ENCODE assay signal across 17 cellular contexts in the genomic region with DNA sequence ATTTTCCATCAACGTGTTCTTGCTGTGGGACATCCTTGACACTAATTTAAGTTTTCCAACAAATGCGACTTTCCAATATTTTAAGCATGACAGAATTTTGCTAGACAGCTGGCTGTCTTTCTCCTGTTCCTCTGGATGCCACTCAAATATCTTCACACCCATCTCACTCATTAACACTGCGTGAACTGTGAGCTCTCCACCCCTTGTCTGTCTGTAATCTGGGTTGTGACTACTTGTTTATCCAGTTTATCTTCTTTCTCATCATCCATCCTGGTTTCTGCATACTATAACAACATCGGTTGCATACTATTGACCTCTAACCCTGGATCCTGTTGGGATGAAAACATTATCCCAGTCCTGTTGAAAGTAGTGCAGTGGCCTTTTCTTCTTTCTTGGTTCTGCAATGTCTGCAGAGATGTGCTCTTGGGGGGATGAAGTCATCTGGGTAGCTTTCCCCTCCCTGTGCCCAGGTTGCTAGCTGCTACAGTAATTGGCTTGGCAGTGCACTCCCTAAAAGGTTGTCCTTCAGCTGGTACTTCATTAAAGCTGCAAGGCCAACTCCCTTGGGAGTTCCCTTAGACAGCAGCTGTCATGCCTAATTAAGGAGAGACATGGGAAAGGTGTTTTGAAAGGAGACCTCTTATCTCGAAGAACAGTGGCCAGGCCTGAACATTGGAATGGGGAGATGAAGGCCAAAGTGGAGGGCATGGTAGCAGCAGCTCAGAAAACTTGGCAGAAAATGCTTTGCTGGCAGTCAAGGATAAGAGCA. TPM values are rescaled to one million over a fixed set of nuclear protein-coding genes. Genes with fewer than 3 reads are reported as not detected.
DNase-seq lines count a peak whose midpoint lies in the region; ATAC-seq and TF ChIP-seq lines count a peak whose summit lies in the region.
"Had no signal": no experiment of that assay in that cellular context is flagged by ENCODE, and none has a peak within 500 bp of the region (broad histone marks: within the 10 kb centered on the region; RNA-seq: fewer than 3 reads in every experiment).

No MANE protein-coding gene starts in this region.

- H3K4me1 ChIP-seq in foreskin keratinocyte = peaks cover 35% of the 10 kb centered on the region
- H3K4me1 ChIP-seq in Peyer's patch = peaks cover 0 to 16% (median 5%) of the 10 kb centered on the region in 4 donors

- H3K9me3 Mint-ChIP-seq in stimulated activated effector memory CD8-positive, alpha-beta T cell treated with anti-CD3 and anti-CD28 coated beads, Interleukin-12 subunit alpha, Interleukin-12 subunit beta, amount 100 ng/mL, for 72 hours = no peaks in the 10 kb centered on the region
- no peaks in the 10 kb centered on the region for H3K9me3 Mint-ChIP-seq in activated CD8-positive, alpha-beta T cell treated with anti-CD3 and anti-CD28 coated beads for 36 hours

- TF ChIP-seq CTCF in foreskin keratinocyte (conservative IDR thresholded peaks at IDR 0.05) (no peak), Peyer's patch (IDR thresholded peaks at IDR 0.05) (no peak)
- no peak for TF ChIP-seq CTCF in activated CD8-positive, alpha-beta T cell treated with anti-CD3 and anti-CD28 coated beads for 36 hours (IDR thresholded peaks at IDR 0.05)

- peak; percentile 80 for ATAC-seq in foreskin keratinocyte
- ATAC-seq in stimulated activated effector memory CD8-positive, alpha-beta T cell treated with anti-CD3 and anti-CD28 coated beads, Interleukin-12 subunit alpha, Interleukin-12 subunit beta, amount 100 ng/mL, for 72 hours = no peak
- ATAC-seq in activated CD8-positive, alpha-beta T cell treated with anti-CD3 and anti-CD28 coated beads for 36 hours = no peak

- H3K4me3 Mint-ChIP-seq in stimulated activated effector memory CD8-positive, alpha-beta T cell treated with anti-CD3 and anti-CD28 coated beads, Interleukin-12 subunit alpha, Interleukin-12 subunit beta, amount 100 ng/mL, for 72 hours = no peak overlapping the region
- H3K4me3 Mint-ChIP-seq in activated CD8-positive, alpha-beta T cell treated with anti-CD3 and anti-CD28 coated beads for 36 hours = no peak overlapping the region

- peaks cover 27% of the 10 kb centered on the region for H3K36me3 Mint-ChIP-seq in stimulated activated effector memory CD8-positive, alpha-beta T cell treated with anti-CD3 and anti-CD28 coated beads, Interleukin-12 subunit alpha, Interleukin-12 subunit beta, amount 100 ng/mL, for 72 hours
- H3K36me3 Mint-ChIP-seq in activated CD8-positive, alpha-beta T cell treated with anti-CD3 and anti-CD28 coated beads for 36 hours (ENCODE audit: low read depth) = peaks cover 9% of the 10 kb centered on the region

- POLR2A ChIA-PET in activated CD8-positive, alpha-beta T cell treated with anti-CD3 and anti-CD28 coated beads for 36 hours (lab: Charles Lee) = no interaction called here

- H3K36me3 ChIP-seq in Peyer's patch = no peaks in the 10 kb centered on the region
- H3K36me3 ChIP-seq: tibial artery had no signal

- peak overlapping the region; percentile 67 for H3K27ac Mint-ChIP-seq in stimulated activated effector memory CD8-positive, alpha-beta T cell treated with anti-CD3 and anti-CD28 coated beads, Interleukin-12 subunit alpha, Interleukin-12 subunit beta, amount 100 ng/mL, for 72 hours
- no peak overlapping the region for H3K27ac Mint-ChIP-seq in activated CD8-positive, alpha-beta T cell treated with anti-CD3 and anti-CD28 coated beads for 36 hours

- TF ChIP-seq POLR2A in Peyer's patch (IDR thresholded peaks at IDR 0.05) = no peak

- DNase-seq in NCI-H345 (lab: John Stamatoyannopoulos, UW) (peak; percentile 4), NCI-H345 treated with DMSO at 0.1 percent for 48 hours (lab: John Stamatoyannopoulos, UW; ENCODE audit: unreplicated experiment) (no peak), NCI-H69 (lab: John Stamatoyannopoulos, UW) (peak; percentile 80), foreskin keratinocyte (peak in 1 of 2 donors; percentile 61), COR-L47 (lab: John Stamatoyannopoulos, UW) (no peak), Peyer's patch (no peak)
- DNase-seq in stimulated activated effector memory CD8-positive, alpha-beta T cell treated with anti-CD3 and anti-CD28 coated beads, Interleukin-12 subunit alpha, Interleukin-12 subunit beta, amount 100 ng/mL, for 72 hours (ENCODE audit: low spot score in 2 of 2) = no peak
- no peak for DNase-seq in activated CD8-positive, alpha-beta T cell treated with anti-CD3 and anti-CD28 coated beads for 36 hours
- DNase-seq: activated T-cell treated with anti-CD3 and anti-CD28 coated beads for 4 hours; MV-4-11; stimulated activated CD4-positive, alpha-beta T cell treated with anti-CD3 and anti-CD28 coated beads, Interleukin-15, amount 100 ng/mL, for 24 hours; tibial artery had no signal

- no peaks in the 10 kb centered on the region for H3K27me3 Mint-ChIP-seq in activated CD8-positive, alpha-beta T cell treated with anti-CD3 and anti-CD28 coated beads for 36 hours

- CTCF ChIA-PET in activated CD8-positive, alpha-beta T cell treated with anti-CD3 and anti-CD28 coated beads for 36 hours (lab: Charles Lee) = interaction anchor here (1.3 kb wide), 1 partner anchor 73 kb away, joined by 3 read pairs; no protein-coding TSS in a partner anchor

- intact Hi-C loops in activated CD8-positive, alpha-beta T cell treated with anti-CD3 and anti-CD28 coated beads for 36 hours (cut with micrococcal nuclease) = no loop called here

- no peaks in the 10 kb centered on the region for H3K27me3 ChIP-seq in foreskin keratinocyte
- H3K27me3 ChIP-seq in Peyer's patch = no peaks in the 10 kb centered on the region
- H3K27me3 ChIP-seq: tibial artery had no signal

- peaks cover 81% of the 10 kb centered on the region for H3K4me1 Mint-ChIP-seq in stimulated activated effector memory CD8-positive, alpha-beta T cell treated with anti-CD3 and anti-CD28 coated beads, Interleukin-12 subunit alpha, Interleukin-12 subunit beta, amount 100 ng/mL, for 72 hours
- peaks cover 47% of the 10 kb centered on the region for H3K4me1 Mint-ChIP-seq in activated CD8-positive, alpha-beta T cell treated with anti-CD3 and anti-CD28 coated beads for 36 hours (ENCODE audit: low read depth)

- H3K4me3 ChIP-seq in Peyer's patch = no peak overlapping the region
- H3K4me3 ChIP-seq: tibial artery had no signal

- H3K9me3 ChIP-seq in Peyer's patch = no peaks in the 10 kb centered on the region
- H3K9me3 ChIP-seq: tibial artery had no signal

- H3K27ac ChIP-seq in foreskin keratinocyte (peak overlapping the region; percentile 37), Peyer's patch (no peak overlapping the region)
- H3K27ac ChIP-seq: tibial artery had no signal

RNA-seq across cellular contexts. Expression of a gene that starts 24.7 kb away (rescaled TPM):
- total RNA-seq in foreskin keratinocyte (4.5 and 6.9 TPM in 2 replicates), Peyer's patch (10 to 100 TPM; 28.0 to 46.2 (median 42.9) TPM)
- 0.95 and 1.2 TPM in 2 replicates for polyA plus RNA-seq in foreskin keratinocyte
- 10 to 100 TPM; 18.6 to 28.8 TPM for total RNA-seq in activated CD8-positive, alpha-beta T cell treated with anti-CD3 and anti-CD28 coated beads for 36 hours

RNA-seq across cellular contexts. Expression of a gene that starts 52.9 kb away (rescaled TPM):
- total RNA-seq in foreskin keratinocyte (not detected in 2 replicates), Peyer's patch (not detected)
- polyA plus RNA-seq in foreskin keratinocyte = not detected in 2 replicates
- not detected for total RNA-seq in activated CD8-positive, alpha-beta T cell treated with anti-CD3 and anti-CD28 coated beads for 36 hours
- total RNA-seq: chondrocyte; epithelial cell of proximal tubule; HT1080; lung microvascular endothelial cell; T-helper 1 cell treated with Interleukin-12 subunit alpha and Interleukin-12 subunit beta and Interleukin-4 antibody, amounts not matched to agents 30 ng/mL and 1 ng/mL, for 36 hours had no signal

Comparison
In these comparisons a context has a peak if more than half of its experiments do, and no peak if none do; other contexts are left out.
1. DNase-seq: peak in NCI-H345 (single experiment) and NCI-H69 (single experiment); none in NCI-H345 treated with DMSO at 0.1 percent for 48 hours (single experiment), stimulated activated effector memory CD8-positive, alpha-beta T cell treated with anti-CD3 and anti-CD28 coated beads, Interleukin-12 subunit alpha, Interleukin-12 subunit beta, amount 100 ng/mL, for 72 hours (0 of 2), COR-L47 (single experiment), Peyer's patch (0 of 3) and activated CD8-positive, alpha-beta T cell treated with anti-CD3 and anti-CD28 coated beads for 36 hours (single experiment).